13 cellular contexts compared by ENCODE assay signal in the genomic region with DNA sequence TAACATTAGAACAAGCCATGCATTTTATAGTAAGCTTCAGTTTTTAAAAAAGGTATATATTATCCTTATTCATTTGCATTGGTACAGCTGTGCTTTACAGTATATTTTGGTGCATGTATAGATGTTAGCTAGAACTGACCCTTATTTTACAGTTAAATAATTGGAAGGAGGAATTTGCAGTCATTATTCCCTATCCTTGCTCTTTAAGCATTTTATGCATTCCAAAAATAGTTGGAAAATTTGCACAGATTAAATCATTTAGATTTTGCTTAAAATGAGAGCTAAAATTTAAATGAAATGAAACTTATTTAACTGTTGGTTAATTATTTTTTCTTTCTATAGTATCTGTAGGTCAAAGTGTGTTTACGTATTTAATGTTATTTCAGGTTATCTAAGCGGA.
A peak's percentile ranks its signal among the peaks of the same experiment; 100 is the strongest.
DNase-seq lines count a peak whose midpoint lies in the region; ATAC-seq and TF ChIP-seq lines count a peak whose summit lies in the region.
"Had no signal": no experiment of that assay in that cellular context is flagged by ENCODE, and none has a peak within 500 bp of the region (broad histone marks: within the 10 kb centered on the region; RNA-seq: fewer than 3 reads in every experiment).

No MANE protein-coding gene starts in this region.

- no peaks in the 10 kb centered on the region for H4K20me1 ChIP-seq in BLaER1 treated with 17β-estradiol and CSF1 and Interleukin-3, amounts not matched to agents 10 nM and 100 nM

- no peak for TF ChIP-seq POLR2A in gastrocnemius medialis (IDR thresholded peaks at IDR 0.05)

- intact Hi-C loops in activated B cell treated with CpG ODN at 0.5 μM for 24 hours (cut with micrococcal nuclease) (no loop called here), gastrocnemius medialis (cut with DNase I; ENCODE audit: low total_unique reads) (no loop called here), left colon (cut with DNase I, micrococcal nuclease) (no loop called here)

- POLR2A ChIA-PET in activated B cell treated with CpG ODN at 0.5 μM for 24 hours (lab: Charles Lee): no interaction called here
- POLR2A ChIA-PET in HEK293T (lab: Yijun Ruan, JAX): no interaction called here

- no peaks in the 10 kb centered on the region for H3K36me3 Mint-ChIP-seq in activated B cell treated with CpG ODN at 0.5 μM for 24 hours (ENCODE audit: low read depth)
- H3K36me3 Mint-ChIP-seq: CD8-positive, alpha-beta T cell had no signal

- H3K27me3 Mint-ChIP-seq in activated B cell treated with CpG ODN at 0.5 μM for 24 hours: no peaks in the 10 kb centered on the region

- H3K27ac ChIP-seq in BLaER1 treated with 17β-estradiol and CSF1 and Interleukin-3, amounts not matched to agents 10 nM and 100 nM: peak overlapping the region in 2 of 11 experiments; percentile 5 to 37; a peak in 2 of 22 replicates
- no peak overlapping the region for H3K27ac ChIP-seq in gastrocnemius medialis
- H3K27ac ChIP-seq: SJCRH30 had no signal

- H3K9me3 ChIP-seq in BLaER1 treated with 17β-estradiol and CSF1 and Interleukin-3, amounts not matched to agents 10 nM and 100 nM (replicated peaks in 1 of 11): peaks cover 7 to 64% (median 35%) of the 10 kb centered on the region in 11 experiments; a peak in 21 of 22 replicates
- H3K9me3 ChIP-seq in gastrocnemius medialis: no peaks in the 10 kb centered on the region
- H3K9me3 ChIP-seq: SJCRH30 had no signal

- H3K36me3 ChIP-seq in BLaER1 treated with 17β-estradiol and CSF1 and Interleukin-3, amounts not matched to agents 10 nM and 100 nM: no peaks in the 10 kb centered on the region
- no peaks in the 10 kb centered on the region for H3K36me3 ChIP-seq in gastrocnemius medialis
- H3K36me3 ChIP-seq: SJCRH30 had no signal

- H3K4me1 Mint-ChIP-seq in activated B cell treated with CpG ODN at 0.5 μM for 24 hours: peaks cover 7% of the 10 kb centered on the region

- TF ChIP-seq CTCF in activated B cell treated with CpG ODN at 0.5 μM for 24 hours (IDR thresholded peaks at IDR 0.05): no peak
- no peak for TF ChIP-seq CTCF in foreskin fibroblast (IDR thresholded peaks at IDR 0.05; ENCODE audit: low read depth, low read length)
- no peak for TF ChIP-seq CTCF in gastrocnemius medialis (IDR thresholded peaks at IDR 0.05 in 4 of 5, conservative IDR thresholded peaks at IDR 0.05 in 1 of 5)

- peak overlapping the region in 4 of 10 experiments; percentile 3 to 45 (median 22); a peak in 4 of 20 replicates for H3K4me3 ChIP-seq in BLaER1 treated with 17β-estradiol and CSF1 and Interleukin-3, amounts not matched to agents 10 nM and 100 nM
- peak overlapping the region; percentile 26 to 49 for H3K4me3 ChIP-seq in foreskin fibroblast (ENCODE audit: low read depth in 1 of 2, low read length in 2 of 2)
- peak overlapping the region; percentile 19 to 34 (median 27) for H3K4me3 ChIP-seq in gastrocnemius medialis
- H3K4me3 ChIP-seq: SJCRH30 had no signal

- peak overlapping the region in 5 of 11 experiments; percentile 10 to 58 (median 30); a peak in 3 of 22 replicates for H3K9ac ChIP-seq in BLaER1 treated with 17β-estradiol and CSF1 and Interleukin-3, amounts not matched to agents 10 nM and 100 nM

- in situ Hi-C loops in gastrocnemius medialis (cut with MboI; ENCODE audit: low sequenced_read_pairs in 4 of 4): no loop called here

- peak overlapping the region; percentile 57 for H3K4me3 Mint-ChIP-seq in activated B cell treated with CpG ODN at 0.5 μM for 24 hours
- H3K4me3 Mint-ChIP-seq: CD8-positive, alpha-beta T cell had no signal

- H3K27me3 ChIP-seq in BLaER1 treated with 17β-estradiol and CSF1 and Interleukin-3, amounts not matched to agents 10 nM and 100 nM: no peaks in the 10 kb centered on the region
- H3K27me3 ChIP-seq in gastrocnemius medialis: no peaks in the 10 kb centered on the region
- H3K27me3 ChIP-seq: SJCRH30 had no signal

- peaks cover 0 to 11% (median 0%) of the 10 kb centered on the region in 10 experiments; a peak in 4 of 20 replicates for H3K4me1 ChIP-seq in BLaER1 treated with 17β-estradiol and CSF1 and Interleukin-3, amounts not matched to agents 10 nM and 100 nM
- no peaks in the 10 kb centered on the region for H3K4me1 ChIP-seq in gastrocnemius medialis
- H3K4me1 ChIP-seq: SJCRH30 had no signal

- H3K4me2 ChIP-seq in BLaER1 treated with 17β-estradiol and CSF1 and Interleukin-3, amounts not matched to agents 10 nM and 100 nM: peak overlapping the region; percentile 11 to 65 (median 50); a peak in 16 of 22 replicates

- no peak overlapping the region for H3K27ac Mint-ChIP-seq in activated B cell treated with CpG ODN at 0.5 μM for 24 hours
- H3K27ac Mint-ChIP-seq: CD8-positive, alpha-beta T cell had no signal

- ATAC-seq in activated B cell treated with CpG ODN at 0.5 μM for 24 hours (ENCODE audit: low read depth) (no peak), gastrocnemius medialis (no peak), left colon (no peak), HG03565 (IDR thresholded peaks at IDR 0.05; ENCODE audit: unreplicated experiment) (no peak), HG03520 (IDR thresholded peaks at IDR 0.05; ENCODE audit: unreplicated experiment) (no peak)
- ATAC-seq: CD8-positive, alpha-beta T cell had no signal

- DNase-seq in activated B cell treated with CpG ODN at 0.5 μM for 24 hours (no peak), foreskin fibroblast (no peak), gastrocnemius medialis (no peak), left colon (no peak), HEK293T (ENCODE audit: extremely low spot score) (no peak)
- DNase-seq: CD8-positive, alpha-beta T cell; head of caudate nucleus; KBM-7; NCI-H2171 treated with DMSO at 0.1 percent for 48 hours; SJCRH30 had no signal

- CTCF ChIA-PET in activated B cell treated with CpG ODN at 0.5 μM for 24 hours (lab: Charles Lee) (no interaction called here), HEK293T (lab: Yijun Ruan, JAX) (no interaction called here)

- no peaks in the 10 kb centered on the region for H3K9me3 Mint-ChIP-seq in activated B cell treated with CpG ODN at 0.5 μM for 24 hours

TF ChIP-seq in HEK293T, 16 proteins besides CTCF, POLR2A, EP300 and RAD21:
- no peak for TF ChIP-seq FOXA1 (IDR thresholded peaks at IDR 0.05)
